ENCODE assay signal across 15 cellular contexts in genomic region chr21:33406493-33406892, GRCh38. TPM values are rescaled to one million over a fixed set of nuclear protein-coding genes. Genes with fewer than 3 reads are reported as not detected.
DNase-seq lines count a peak whose midpoint lies in the region; ATAC-seq lines count a peak whose summit lies in the region.
"Had no signal": no experiment of that assay in that cellular context is flagged by ENCODE, and none has a peak within 500 bp of the region (broad histone marks: within the 10 kb centered on the region; RNA-seq: fewer than 3 reads in every experiment).

No MANE protein-coding gene starts in this region.

- H3K36me3 Mint-ChIP-seq in activated T-helper 17 cell treated with anti-CD3 and anti-CD28 coated beads, Interleukin-2, amount 50 U/mL, for 72 hours (ENCODE audit: low read depth) = peaks cover 17% of the 10 kb centered on the region
- peaks cover 0 to 16% (median 4%) of the 10 kb centered on the region in 5 donors for H3K36me3 Mint-ChIP-seq in naive thymus-derived CD4-positive, alpha-beta T cell

- H3K27ac Mint-ChIP-seq in activated T-helper 17 cell treated with anti-CD3 and anti-CD28 coated beads, Interleukin-2, amount 50 U/mL, for 72 hours = no peak overlapping the region
- H3K27ac Mint-ChIP-seq in naive thymus-derived CD4-positive, alpha-beta T cell = peak overlapping the region in 8 of 9 donors; percentile 26 to 94 (median 69)
- H3K27ac Mint-ChIP-seq: effector memory CD8-positive, alpha-beta T cell had no signal

- peaks cover 17% of the 10 kb centered on the region for H3K4me1 Mint-ChIP-seq in activated T-helper 17 cell treated with anti-CD3 and anti-CD28 coated beads, Interleukin-2, amount 50 U/mL, for 72 hours
- peaks cover 28 to 68% (median 55%) of the 10 kb centered on the region in 7 donors for H3K4me1 Mint-ChIP-seq in naive thymus-derived CD4-positive, alpha-beta T cell

- H3K9me3 ChIP-seq in naive thymus-derived CD4-positive, alpha-beta T cell (ENCODE audit: control insufficient read depth in 2 of 3, low read length in 3 of 3) = no peaks in the 10 kb centered on the region

- no peak overlapping the region for H3K27ac ChIP-seq in naive thymus-derived CD4-positive, alpha-beta T cell (ENCODE audit: low read depth, low read length)

- H3K4me3 Mint-ChIP-seq in activated T-helper 17 cell treated with anti-CD3 and anti-CD28 coated beads, Interleukin-2, amount 50 U/mL, for 72 hours = peak overlapping the region; percentile 86
- peak overlapping the region in 8 of 10 donors; percentile 48 to 99 (median 96) for H3K4me3 Mint-ChIP-seq in naive thymus-derived CD4-positive, alpha-beta T cell
- H3K4me3 Mint-ChIP-seq: effector memory CD8-positive, alpha-beta T cell had no signal

- no peak overlapping the region for H3K4me3 ChIP-seq in naive thymus-derived CD4-positive, alpha-beta T cell (ENCODE audit: low read length)

- ATAC-seq in activated T-helper 17 cell treated with anti-CD3 and anti-CD28 coated beads, Interleukin-2, amount 50 U/mL, for 72 hours (replicated peaks) = peak; percentile 48
- no peak for ATAC-seq in naive thymus-derived CD4-positive, alpha-beta T cell
- no peak for ATAC-seq in GM21526 (IDR thresholded peaks at IDR 0.05; ENCODE audit: low FRiP score, unreplicated experiment)
- ATAC-seq: effector memory CD8-positive, alpha-beta T cell had no signal

- CTCF ChIA-PET in naive thymus-derived CD4-positive, alpha-beta T cell (lab: Charles Lee) = no interaction called here

- no peaks in the 10 kb centered on the region for H3K9me3 Mint-ChIP-seq in activated T-helper 17 cell treated with anti-CD3 and anti-CD28 coated beads, Interleukin-2, amount 50 U/mL, for 72 hours
- H3K9me3 Mint-ChIP-seq in naive thymus-derived CD4-positive, alpha-beta T cell = no peaks in the 10 kb centered on the region
- H3K9me3 Mint-ChIP-seq: effector memory CD8-positive, alpha-beta T cell had no signal

- no peaks in the 10 kb centered on the region for H3K27me3 ChIP-seq in naive thymus-derived CD4-positive, alpha-beta T cell (ENCODE audit: control insufficient read depth in 2 of 2, insufficient read depth in 2 of 2, low read length in 2 of 2)

- intact Hi-C loops in naive thymus-derived CD4-positive, alpha-beta T cell (cut with micrococcal nuclease) = loop anchor here in 1 of 2 donors (10.0 kb wide), 1 partner anchor 632 kb away; the partner anchor contains the start of gene PAXBP1

- peaks cover 16 to 25% of the 10 kb centered on the region in 2 donors for H3K4me1 ChIP-seq in naive thymus-derived CD4-positive, alpha-beta T cell (ENCODE audit: control insufficient read depth in 2 of 2, insufficient read depth in 2 of 2, low read length in 2 of 2)

- H3K36me3 ChIP-seq in naive thymus-derived CD4-positive, alpha-beta T cell (ENCODE audit: control insufficient read depth in 2 of 3, insufficient read depth in 3 of 3, low read length in 3 of 3) = peaks cover 0 to 12% (median 0%) of the 10 kb centered on the region in 3 experiments

- DNase-seq in stimulated activated CD4-positive, alpha-beta T cell treated with anti-CD3 and anti-CD28 coated beads, Interleukin-1b, Interleukin-23, amount 100 ng/mL, for 48 hours = peak; percentile 25
- DNase-seq in stimulated activated CD4-positive, alpha-beta T cell treated with anti-CD3 and anti-CD28 coated beads, Interleukin-12 subunit alpha, Interleukin-12 subunit beta, amount 100 ng/mL, for 4 hours = no peak
- DNase-seq in naive thymus-derived CD4-positive, alpha-beta T cell = no peak
- DNase-seq in nucleus accumbens (lab: John Stamatoyannopoulos, UW) (no peak), SKM-1 (lab: John Stamatoyannopoulos, UW; ENCODE audit: unreplicated experiment) (no peak), HuH-7 (ENCODE audit: low spot score) (no peak)
- DNase-seq: activated effector memory CD4-positive, alpha-beta T cell treated with Interleukin-2 at 50 U/mL for 16 hours; effector memory CD8-positive, alpha-beta T cell; foreskin fibroblast; mesendoderm; NCI-H1694; posterior cingulate gyrus; SHP77 treated with DMSO at 0.1 percent for 48 hours had no signal

- no peaks in the 10 kb centered on the region for H3K27me3 Mint-ChIP-seq in activated T-helper 17 cell treated with anti-CD3 and anti-CD28 coated beads, Interleukin-2, amount 50 U/mL, for 72 hours
- H3K27me3 Mint-ChIP-seq in naive thymus-derived CD4-positive, alpha-beta T cell = peaks cover 0 to 55% (median 0%) of the 10 kb centered on the region in 5 donors

- POLR2A ChIA-PET in naive thymus-derived CD4-positive, alpha-beta T cell (lab: Charles Lee) = interaction anchor here (0.6 to 2.4 kb wide), 3 partner anchors 39 to 158 kb away, joined by 3 to 10 read pairs (median 3); no protein-coding TSS in a partner anchor

RNA-seq across cellular contexts. Expression of gene IFNGR2, which starts 3.3 kb away (rescaled TPM):
- 1 to 10 TPM; 5.8 to 8.5 TPM for total RNA-seq in activated T-helper 17 cell treated with anti-CD3 and anti-CD28 coated beads, Interleukin-2, amount 50 U/mL, for 72 hours
- total RNA-seq in naive thymus-derived CD4-positive, alpha-beta T cell = 10 to 100 TPM in 4 of 5 experiments, 1 to 10 TPM in 1; 9.1 to 80.5 (median 33.7) TPM
- polyA plus RNA-seq in naive thymus-derived CD4-positive, alpha-beta T cell = 10 to 100 TPM; 29.8 to 39.2 TPM
